Comparison of ENCODE assay signal across 29 cellular contexts in the genomic region with DNA sequence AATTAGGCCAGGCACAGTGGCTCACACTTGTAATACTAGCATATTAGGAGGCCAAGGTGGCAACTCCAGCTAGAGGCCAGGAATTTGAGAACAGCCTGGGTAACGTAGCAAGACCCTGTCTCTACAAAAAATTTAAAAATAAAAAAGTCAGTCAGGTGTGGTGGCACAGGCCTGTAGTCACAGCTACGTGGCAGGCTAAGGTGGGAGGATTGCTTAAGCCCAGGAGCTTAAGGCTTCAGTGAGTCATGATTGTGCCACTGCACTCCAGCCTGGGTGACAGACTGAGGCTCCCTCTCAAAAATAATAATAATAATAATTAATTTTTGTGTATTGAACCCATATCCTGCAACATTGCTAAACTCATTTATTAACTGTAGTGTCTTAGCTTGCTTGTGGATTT. TPM values are rescaled to one million over a fixed set of nuclear protein-coding genes. Genes with fewer than 3 reads are reported as not detected.
"Had no signal": no experiment of that assay in that cellular context is flagged by ENCODE, and none has a peak within 500 bp of the region (broad histone marks: within the 10 kb centered on the region; RNA-seq: fewer than 3 reads in every experiment).

No MANE protein-coding gene starts in this region.

- H3K79me2 ChIP-seq: parathyroid adenoma had no signal

- H3K4me3 Mint-ChIP-seq: dendritic cell treated with granulocyte-macrophage colony-stimulating factor and Interleukin-4, amounts not matched to agents 40 ng/mL and 50 ng/mL, for 4 days; naive thymus-derived CD4-positive, alpha-beta T cell; nephron; neural progenitor cell; stimulated activated naive CD8-positive, alpha-beta T cell treated with anti-CD3 and anti-CD28 coated beads, Interleukin-15, amount 100 ng/mL, for 72 hours had no signal

- H3K4me2 ChIP-seq: neural progenitor cell, smooth muscle cell had no signal

- ATAC-seq: gastrocnemius medialis; left lobe of liver; naive thymus-derived CD4-positive, alpha-beta T cell; sciatic nerve; stimulated activated naive CD8-positive, alpha-beta T cell treated with anti-CD3 and anti-CD28 coated beads, Interleukin-15, amount 100 ng/mL, for 72 hours had no signal

- H3K27ac ChIP-seq: colonic mucosa, gastrocnemius medialis, neural progenitor cell, parathyroid adenoma, right atrium auricular region, suprapubic skin, thyroid gland, vagina had no signal

- H3K9me3 Mint-ChIP-seq: dendritic cell treated with granulocyte-macrophage colony-stimulating factor and Interleukin-4, amounts not matched to agents 40 ng/mL and 50 ng/mL, for 4 days had no signal

- H3K36me3 Mint-ChIP-seq: naive thymus-derived CD4-positive, alpha-beta T cell; neural progenitor cell had no signal

- H3K4me1 ChIP-seq: colonic mucosa, gastrocnemius medialis, neural progenitor cell, parathyroid adenoma, right atrium auricular region, suprapubic skin, thyroid gland, vagina had no signal

- H3K27ac Mint-ChIP-seq: dendritic cell treated with granulocyte-macrophage colony-stimulating factor and Interleukin-4, amounts not matched to agents 40 ng/mL and 50 ng/mL, for 4 days; naive thymus-derived CD4-positive, alpha-beta T cell; nephron; neural progenitor cell; progenitor cell of endocrine pancreas; stimulated activated naive CD8-positive, alpha-beta T cell treated with anti-CD3 and anti-CD28 coated beads, Interleukin-15, amount 100 ng/mL, for 72 hours had no signal

- H3K4me3 ChIP-seq: colonic mucosa, gastrocnemius medialis, neural progenitor cell, right atrium auricular region, smooth muscle cell, suprapubic skin, thyroid gland, vagina had no signal

- H3K27me3 ChIP-seq: colonic mucosa, right atrium auricular region, suprapubic skin, thyroid gland, vagina had no signal

- H2AFZ ChIP-seq: neural progenitor cell, parathyroid adenoma had no signal

- DNase-seq: colonic mucosa; effector memory CD4-positive, alpha-beta T cell; erythroblast; gastrocnemius medialis; head of caudate nucleus; mesendoderm; midbrain; naive thymus-derived CD4-positive, alpha-beta T cell; stimulated activated CD4-positive, alpha-beta T cell treated with anti-CD3 and anti-CD28 coated beads, Interleukin-12 subunit alpha, Interleukin-12 subunit beta, amount 100 ng/mL, for 4 hours; stimulated activated CD4-positive, alpha-beta T cell treated with anti-CD3 and anti-CD28 coated beads, Interleukin-1b, Interleukin-23, amount 100 ng/mL, for 48 hours; stimulated activated CD4-positive, alpha-beta T cell treated with anti-CD3 and anti-CD28 coated beads, Interleukin-4, amount 100 ng/mL, for 1 hour; stimulated activated CD8-positive, alpha-beta memory T cell treated with anti-CD3 and anti-CD28 coated beads, Interleukin-4, amount 100 ng/mL, for 48 hours; stimulated activated naive CD4-positive, alpha-beta T cell; stimulated activated naive CD8-positive, alpha-beta T cell treated with anti-CD3 and anti-CD28 coated beads, Interleukin-15, amount 100 ng/mL, for 72 hours; thyroid gland had no signal

- H3K36me3 ChIP-seq: colonic mucosa, gastrocnemius medialis, neural progenitor cell, right atrium auricular region, suprapubic skin, thyroid gland, vagina had no signal

- H3K9ac ChIP-seq: neural progenitor cell, parathyroid adenoma had no signal

- H3K9me3 ChIP-seq: colonic mucosa, gastrocnemius medialis, right atrium auricular region, suprapubic skin, thyroid gland, vagina had no signal

- H3K4me1 Mint-ChIP-seq: naive thymus-derived CD4-positive, alpha-beta T cell; nephron; stimulated activated naive CD8-positive, alpha-beta T cell treated with anti-CD3 and anti-CD28 coated beads, Interleukin-15, amount 100 ng/mL, for 72 hours had no signal

RNA-seq across cellular contexts. Expression of gene TRIM29, which starts 15.3 kb away (rescaled TPM):
- total RNA-seq: endothelial cell of umbilical vein; glomerular endothelial cell; lung microvascular endothelial cell; naive thymus-derived CD4-positive, alpha-beta T cell; progenitor cell of endocrine pancreas had no signal
- polyA plus RNA-seq: endothelial cell of umbilical vein; naive thymus-derived CD4-positive, alpha-beta T cell had no signal
